In the genomic region with DNA sequence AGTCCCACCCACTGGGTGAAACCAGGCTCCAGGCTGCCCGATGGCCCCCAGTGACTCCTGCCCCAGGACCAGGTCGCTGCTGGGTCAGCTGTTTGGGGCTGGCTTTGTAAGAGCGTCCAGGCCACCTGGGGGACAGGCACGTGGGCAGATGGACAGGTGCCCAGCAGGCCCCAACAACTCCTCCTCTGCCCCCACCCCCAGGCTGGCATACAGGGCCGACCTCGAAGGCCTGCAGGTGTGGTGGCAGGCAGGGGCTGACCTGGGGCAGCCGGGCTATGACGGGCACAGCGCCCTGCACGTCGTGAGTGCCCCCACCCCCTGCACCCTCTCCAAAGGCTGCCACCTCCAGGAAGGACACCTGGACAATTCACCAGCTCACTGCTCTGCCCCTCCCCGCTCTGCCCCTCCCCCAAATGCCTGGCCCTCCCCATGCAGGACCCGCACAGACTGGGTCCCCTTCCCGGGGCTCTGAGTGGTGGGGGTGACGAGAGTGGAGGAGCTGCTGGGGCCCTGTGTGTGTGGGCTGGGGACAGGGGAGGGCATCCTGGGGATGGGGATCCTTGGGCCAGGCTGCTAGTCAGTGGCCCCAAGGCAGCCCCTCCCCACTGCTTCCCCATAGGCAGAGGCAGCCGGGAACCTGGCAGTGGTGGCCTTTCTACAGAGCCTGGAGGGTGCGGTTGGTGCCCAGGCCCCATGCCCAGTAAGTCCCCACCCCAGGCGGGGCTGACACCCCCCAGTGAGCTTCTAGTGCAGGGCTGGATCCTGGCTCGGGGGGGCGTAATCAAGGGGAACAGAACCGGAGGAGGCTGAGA, we compare ENCODE assay signal across 1 cellular context.
TF ChIP-seq lines count a peak whose summit lies in the region.

No MANE protein-coding gene starts in this region.

TF ChIP-seq in HepG2, 621 proteins besides CTCF, POLR2A, EP300 and RAD21:
- TF ChIP-seq PHF21A (CRISPR knock-in tag; IDR thresholded peaks at IDR 0.05) = no peak
- TF ChIP-seq ELF4 (CRISPR knock-in tag; IDR thresholded peaks at IDR 0.05; ENCODE audit: borderline replicate concordance) = no peak
- TF ChIP-seq, protein P1, sequence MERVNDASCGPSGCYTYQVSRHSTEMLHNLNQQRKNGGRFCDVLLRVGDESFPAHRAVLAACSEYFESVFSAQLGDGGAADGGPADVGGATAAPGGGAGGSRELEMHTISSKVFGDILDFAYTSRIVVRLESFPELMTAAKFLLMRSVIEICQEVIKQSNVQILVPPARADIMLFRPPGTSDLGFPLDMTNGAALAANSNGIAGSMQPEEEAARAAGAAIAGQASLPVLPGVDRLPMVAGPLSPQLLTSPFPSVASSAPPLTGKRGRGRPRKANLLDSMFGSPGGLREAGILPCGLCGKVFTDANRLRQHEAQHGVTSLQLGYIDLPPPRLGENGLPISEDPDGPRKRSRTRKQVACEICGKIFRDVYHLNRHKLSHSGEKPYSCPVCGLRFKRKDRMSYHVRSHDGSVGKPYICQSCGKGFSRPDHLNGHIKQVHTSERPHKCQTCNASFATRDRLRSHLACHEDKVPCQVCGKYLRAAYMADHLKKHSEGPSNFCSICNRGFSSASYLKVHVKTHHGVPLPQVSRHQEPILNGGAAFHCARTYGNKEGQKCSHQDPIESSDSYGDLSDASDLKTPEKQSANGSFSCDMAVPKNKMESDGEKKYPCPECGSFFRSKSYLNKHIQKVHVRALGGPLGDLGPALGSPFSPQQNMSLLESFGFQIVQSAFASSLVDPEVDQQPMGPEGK (CRISPR knock-in tag; IDR thresholded peaks at IDR 0.05) = no peak
- TF ChIP-seq PITX1 (CRISPR knock-in tag; IDR thresholded peaks at IDR 0.05) = no peak
- TF ChIP-seq, protein P2, sequence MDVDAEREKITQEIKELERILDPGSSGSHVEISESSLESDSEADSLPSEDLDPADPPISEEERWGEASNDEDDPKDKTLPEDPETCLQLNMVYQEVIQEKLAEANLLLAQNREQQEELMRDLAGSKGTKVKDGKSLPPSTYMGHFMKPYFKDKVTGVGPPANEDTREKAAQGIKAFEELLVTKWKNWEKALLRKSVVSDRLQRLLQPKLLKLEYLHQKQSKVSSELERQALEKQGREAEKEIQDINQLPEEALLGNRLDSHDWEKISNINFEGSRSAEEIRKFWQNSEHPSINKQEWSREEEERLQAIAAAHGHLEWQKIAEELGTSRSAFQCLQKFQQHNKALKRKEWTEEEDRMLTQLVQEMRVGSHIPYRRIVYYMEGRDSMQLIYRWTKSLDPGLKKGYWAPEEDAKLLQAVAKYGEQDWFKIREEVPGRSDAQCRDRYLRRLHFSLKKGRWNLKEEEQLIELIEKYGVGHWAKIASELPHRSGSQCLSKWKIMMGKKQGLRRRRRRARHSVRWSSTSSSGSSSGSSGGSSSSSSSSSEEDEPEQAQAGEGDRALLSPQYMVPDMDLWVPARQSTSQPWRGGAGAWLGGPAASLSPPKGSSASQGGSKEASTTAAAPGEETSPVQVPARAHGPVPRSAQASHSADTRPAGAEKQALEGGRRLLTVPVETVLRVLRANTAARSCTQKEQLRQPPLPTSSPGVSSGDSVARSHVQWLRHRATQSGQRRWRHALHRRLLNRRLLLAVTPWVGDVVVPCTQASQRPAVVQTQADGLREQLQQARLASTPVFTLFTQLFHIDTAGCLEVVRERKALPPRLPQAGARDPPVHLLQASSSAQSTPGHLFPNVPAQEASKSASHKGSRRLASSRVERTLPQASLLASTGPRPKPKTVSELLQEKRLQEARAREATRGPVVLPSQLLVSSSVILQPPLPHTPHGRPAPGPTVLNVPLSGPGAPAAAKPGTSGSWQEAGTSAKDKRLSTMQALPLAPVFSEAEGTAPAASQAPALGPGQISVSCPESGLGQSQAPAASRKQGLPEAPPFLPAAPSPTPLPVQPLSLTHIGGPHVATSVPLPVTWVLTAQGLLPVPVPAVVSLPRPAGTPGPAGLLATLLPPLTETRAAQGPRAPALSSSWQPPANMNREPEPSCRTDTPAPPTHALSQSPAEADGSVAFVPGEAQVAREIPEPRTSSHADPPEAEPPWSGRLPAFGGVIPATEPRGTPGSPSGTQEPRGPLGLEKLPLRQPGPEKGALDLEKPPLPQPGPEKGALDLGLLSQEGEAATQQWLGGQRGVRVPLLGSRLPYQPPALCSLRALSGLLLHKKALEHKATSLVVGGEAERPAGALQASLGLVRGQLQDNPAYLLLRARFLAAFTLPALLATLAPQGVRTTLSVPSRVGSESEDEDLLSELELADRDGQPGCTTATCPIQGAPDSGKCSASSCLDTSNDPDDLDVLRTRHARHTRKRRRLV (CRISPR knock-in tag; IDR thresholded peaks at IDR 0.05) = no peak
- TF ChIP-seq FOXA1 (IDR thresholded peaks at IDR 0.05) = no peak
- no peak for TF ChIP-seq FOXA1 (CRISPR knock-in tag; IDR thresholded peaks at IDR 0.05)
- no peak for TF ChIP-seq ZNF615 (CRISPR knock-in tag; IDR thresholded peaks at IDR 0.05; ENCODE audit: borderline replicate concordance)
TF ChIP-seq in HepG2: peak in this region for 0.
